Comparison of ENCODE assay signal across 18 cellular contexts in genomic region chr15:100291106-100291505, GRCh38. TPM values are rescaled to one million over a fixed set of nuclear protein-coding genes. Genes with fewer than 3 reads are reported as not detected.
DNase-seq lines count a peak whose midpoint lies in the region; ATAC-seq and TF ChIP-seq lines count a peak whose summit lies in the region.
"Had no signal": no experiment of that assay in that cellular context is flagged by ENCODE, and none has a peak within 500 bp of the region (broad histone marks: within the 10 kb centered on the region; RNA-seq: fewer than 3 reads in every experiment).

No MANE protein-coding gene starts in this region.

- H3K4me3 ChIP-seq in epithelial cell of esophagus (ENCODE audit: low read length): no peak overlapping the region
- H3K4me3 ChIP-seq: prostate gland, testis had no signal

- peak; percentile 54 for DNase-seq in HT1080 (ENCODE audit: low read depth)
- peak; percentile 76 for DNase-seq in RPMI7951 (ENCODE audit: low read depth)
- DNase-seq in epithelial cell of esophagus (ENCODE audit: low read depth): peak; percentile 6
- peak; percentile 51 for DNase-seq in renal cortical epithelial cell (ENCODE audit: low read depth)
- DNase-seq in NCI-H2227 treated with DMSO at 0.1 percent for 48 hours (lab: John Stamatoyannopoulos, UW): no peak
- DNase-seq in NCI-H345 (lab: John Stamatoyannopoulos, UW): no peak
- DNase-seq: amniotic stem cell, BE2C, glutamatergic neuron, H7, natural killer cell, NCI-H1436, SHP77 treated with DMSO at 0.1 percent for 48 hours, T1000, testis had no signal

- no peak for ATAC-seq in HG03521 (IDR thresholded peaks at IDR 0.05; ENCODE audit: unreplicated experiment)
- ATAC-seq: natural killer cell had no signal

- TF ChIP-seq CTCF in epithelial cell of esophagus (IDR thresholded peaks at IDR 0.05; ENCODE audit: insufficient read depth, low read depth, low read length, missing control alignments): no peak

RNA-seq across cellular contexts. Expression of gene ADAMTS17, which starts 50.7 kb away (rescaled TPM):
- total RNA-seq in HT1080 (2014; rRNA removed; shearing (Covaris generic)): 0.05 TPM in 1 of 2 replicates, not detected in the other
- polyA plus RNA-seq in HT1080 (2015; cell fraction: cytosol; rRNA removed): 0.21 TPM in 1 of 2 replicates, not detected in the other
- 0.07 TPM in 2 replicates for polyA plus RNA-seq in HT1080 (2015; cell fraction: nucleus; rRNA removed)
- total RNA-seq in RPMI7951 (2014; rRNA removed; shearing (Covaris generic)): 1.6 and 2.7 TPM in 2 replicates
- total RNA-seq in renal cortical epithelial cell: 1.4 and 1.5 TPM in 2 replicates
- total RNA-seq: endothelial cell of umbilical vein had no signal

Comparison
In these comparisons a context has a peak if more than half of its experiments do, and no peak if none do; other contexts are left out.
1. DNase-seq: peak in HT1080 (single experiment), RPMI7951 (single experiment), epithelial cell of esophagus (single experiment) and renal cortical epithelial cell (single experiment); none in NCI-H2227 treated with DMSO at 0.1 percent for 48 hours (single experiment) and NCI-H345 (single experiment).